In genomic region chr6:36309900-36310299, GRCh38 we compare ENCODE assay signal across 11 cellular contexts. TPM values are rescaled to one million over a fixed set of nuclear protein-coding genes. Genes with fewer than 3 reads are reported as not detected.
"Had no signal": no experiment of that assay in that cellular context is flagged by ENCODE, and none has a peak within 500 bp of the region (broad histone marks: within the 10 kb centered on the region; RNA-seq: fewer than 3 reads in every experiment).

No MANE protein-coding gene starts in this region.

- H3K9me3 ChIP-seq: HAP-1 had no signal

- H2AFZ ChIP-seq: GM23248 had no signal

- DNase-seq: GM23248, GOT3, H7, IMR-90, KBM-7 had no signal

- H3K4me2 ChIP-seq: KMS-11 had no signal

- ATAC-seq: HCT116 had no signal

- H3K27ac ChIP-seq: GM23248, HL-60, KMS-11 had no signal

- H3K9ac ChIP-seq: GM23248, KMS-11 had no signal

- H3K36me3 ChIP-seq: HAP-1 had no signal

- H3K4me3 ChIP-seq: GM23248, HAP-1 had no signal

RNA-seq across cellular contexts. Expression of gene BNIP5, which starts 26.8 kb away (rescaled TPM):
- total RNA-seq: GM23248, H4, H7, HT1080, IMR-90 had no signal
- polyA plus RNA-seq: GM23248, IMR-90 had no signal

RNA-seq across cellular contexts. Expression of gene PNPLA1, which starts 40.0 kb away (rescaled TPM):
- total RNA-seq: GM23248, H4, H7, IMR-90 had no signal
- polyA plus RNA-seq: GM23248, IMR-90 had no signal
